In the genomic region with DNA sequence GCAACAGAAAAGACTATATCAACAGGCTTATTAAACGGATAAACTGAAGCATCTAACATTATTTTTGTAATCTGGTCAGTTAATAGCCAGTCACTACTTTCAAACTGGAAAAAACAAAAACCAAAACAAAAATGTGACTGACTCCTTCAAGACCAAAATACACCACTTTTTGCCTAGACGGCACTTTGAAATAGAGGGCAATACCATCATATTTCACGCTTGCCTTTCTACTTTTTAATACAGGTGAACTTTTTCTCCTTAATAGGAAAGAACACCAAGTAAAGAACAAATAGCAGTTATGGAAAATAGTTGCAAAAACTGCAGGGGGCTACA, we compare ENCODE assay signal across 8 cellular contexts. TPM values are rescaled to one million over a fixed set of nuclear protein-coding genes. Genes with fewer than 3 reads are reported as not detected.
DNase-seq lines count a peak whose midpoint lies in the region; ATAC-seq and TF ChIP-seq lines count a peak whose summit lies in the region.

No MANE protein-coding gene starts in this region.

- H3K27ac ChIP-seq in PC-3 (ENCODE audit: low read length) (peak overlapping the region; percentile 70), esophagus muscularis mucosa (replicated peaks in 1 of 4) (peak overlapping the region; percentile 79 to 82 (median 80)), psoas muscle (peak overlapping the region; percentile 81)

- DNase-seq in PC-3: no peak
- DNase-seq in esophagus muscularis mucosa (ENCODE audit: extremely low spot score): no peak
- DNase-seq in psoas muscle: no peak
- DNase-seq in KBM-7: no peak
- no peak for DNase-seq in left lobe of liver (ENCODE audit: low spot score)
- no peak for DNase-seq in NCI-H187 treated with DMSO at 0.1 percent for 48 hours (lab: John Stamatoyannopoulos, UW)

- no peak for TF ChIP-seq CTCF in PC-3 (conservative IDR thresholded peaks at IDR 0.05; ENCODE audit: low read depth, low read length)
- TF ChIP-seq CTCF in esophagus muscularis mucosa (IDR thresholded peaks at IDR 0.05): no peak
- TF ChIP-seq CTCF in psoas muscle (IDR thresholded peaks at IDR 0.05): no peak

- no peaks in the 10 kb centered on the region for H4K20me1 ChIP-seq in PC-3 (ENCODE audit: low read length)

- H3K9me3 ChIP-seq in PC-3 (ENCODE audit: low read length): no peaks in the 10 kb centered on the region
- no peaks in the 10 kb centered on the region for H3K9me3 ChIP-seq in esophagus muscularis mucosa
- H3K9me3 ChIP-seq in psoas muscle: no peaks in the 10 kb centered on the region

- H3K36me3 ChIP-seq in PC-3 (ENCODE audit: low read depth, low read length) (peaks cover 12% of the 10 kb centered on the region), esophagus muscularis mucosa (peaks cover 0 to 16% (median 9%) of the 10 kb centered on the region in 4 donors), psoas muscle (ENCODE audit: insufficient read depth in 1 of 2, low read depth in 1 of 2) (peaks cover 0 to 18% of the 10 kb centered on the region in 2 donors)

- POLR2A ChIA-PET in PC-3 (lab: Charles Lee; ENCODE audit: unreplicated experiment): no interaction called here

- H3K4me3 ChIP-seq in PC-3 (ENCODE audit: low read length) (peak overlapping the region; percentile 83), esophagus muscularis mucosa (peak overlapping the region; percentile 60 to 95 (median 72)), psoas muscle (peak overlapping the region; percentile 86)

- H3K27me3 ChIP-seq in PC-3 (ENCODE audit: low read length) (no peaks in the 10 kb centered on the region), esophagus muscularis mucosa (no peaks in the 10 kb centered on the region), psoas muscle (ENCODE audit: insufficient read depth in 3 of 3, low read length in 2 of 3) (no peaks in the 10 kb centered on the region)

- CTCF ChIA-PET in PC-3 (lab: Charles Lee): interaction anchor here (0.7 kb wide), 1 partner anchor 645 kb away, joined by 5 read pairs; no protein-coding TSS in a partner anchor

- H3K9ac ChIP-seq in PC-3 (ENCODE audit: low read length): peak overlapping the region; percentile 67

- peaks cover 19% of the 10 kb centered on the region; the same call in 1 of the 2 replicates for H3K4me1 ChIP-seq in PC-3 (ENCODE audit: insufficient read depth, low read length)
- H3K4me1 ChIP-seq in esophagus muscularis mucosa: peaks cover 14 to 24% (median 21%) of the 10 kb centered on the region in 4 donors
- peaks cover 14% of the 10 kb centered on the region for H3K4me1 ChIP-seq in psoas muscle

- no peaks in the 10 kb centered on the region for H3K9me2 ChIP-seq in PC-3 (replicated peaks; ENCODE audit: low read length)

- in situ Hi-C loops in KBM-7 (cut with MboI; ENCODE audit: low pct_unique_long_range_greater_than_20kb, low sequenced_read_pairs): no loop called here

- WGBS in esophagus muscularis mucosa: 45% methylated on average over 3 of the region's 3 CpGs
- 33 to 39% (median 37%) methylated on average over 3 of the region's 3 CpGs for WGBS in psoas muscle, 3 donors

- H3K79me2 ChIP-seq in PC-3 (ENCODE audit: low read length): peaks cover 39% of the 10 kb centered on the region

- intact Hi-C loops in PC-3 (cut with micrococcal nuclease) (loop anchor here (2.0 kb wide), 1 partner anchor 75 kb away; the partner anchor contains the start of gene RAP1B), esophagus muscularis mucosa (cut with DNase I) (loop anchor here (2.0 to 10.0 kb wide), 3 partner anchors 74 to 461 kb away; partner anchors contain the start of genes IL26 and RAP1B), psoas muscle (cut with DNase I) (loop anchor here (5.0 to 10.0 kb wide), 4 partner anchors 71 to 1419 kb away; partner anchors contain the start of genes RAP1B (in 2 of the 2) and CAND1 (in 1 of the 2))

- TF ChIP-seq POLR2A in esophagus muscularis mucosa (IDR thresholded peaks at IDR 0.05; ENCODE audit: low read depth): no peak

- peak overlapping the region; percentile 80 for H2AFZ ChIP-seq in PC-3 (ENCODE audit: low read length)

- TF ChIP-seq EP300 in esophagus muscularis mucosa (IDR thresholded peaks at IDR 0.05): no peak

- TSS peak; percentile 85 for BruUV-seq in PC-3 (replicated peaks; lab: Mats Ljungman, UMichigan)

- H3K4me2 ChIP-seq in PC-3 (ENCODE audit: low read length): peak overlapping the region; percentile 85

- ATAC-seq in GM18502 (IDR thresholded peaks at IDR 0.05; ENCODE audit: poor library complexity, unreplicated experiment): peak; percentile 7
- ATAC-seq in PC-3: no peak
- ATAC-seq in psoas muscle: no peak
- ATAC-seq in GM21381 (IDR thresholded peaks at IDR 0.05; ENCODE audit: unreplicated experiment): no peak
- ATAC-seq in left lobe of liver: no peak

- no peaks in the 10 kb centered on the region for H3F3A ChIP-seq in PC-3 (ENCODE audit: low read length, unreplicated experiment)

RNA-seq across cellular contexts. Expression of gene NUP107, which starts 0.6 kb away (rescaled TPM):
- 89.3 and 106 TPM in 2 replicates for total RNA-seq in PC-3 (2014; rRNA removed)
- 10 to 100 TPM; 21.6 to 26.1 (median 24.6) TPM for total RNA-seq in esophagus muscularis mucosa
- total RNA-seq in psoas muscle: 10 to 100 TPM; 17.6 to 21.1 (median 20.2) TPM
- polyA plus RNA-seq in psoas muscle: 10 to 100 TPM in 2 of 3 donors, 1 to 10 TPM in 1; 9.2 to 22.8 (median 15.2) TPM
- 12.4 TPM for total RNA-seq in left lobe of liver

RNA-seq across cellular contexts. Expression of gene SLC35E3, which starts 59.7 kb away (rescaled TPM):
- 2.2 and 2.6 TPM in 2 replicates for total RNA-seq in PC-3 (2014; rRNA removed)
- total RNA-seq in esophagus muscularis mucosa: 1 to 10 TPM; 1.7 to 4.9 (median 3.1) TPM
- total RNA-seq in psoas muscle: 1 to 10 TPM; 4.2 to 7.5 (median 6.0) TPM
- polyA plus RNA-seq in psoas muscle: 1 to 10 TPM; 2.9 to 3.6 (median 2.9) TPM
- 4.9 TPM for total RNA-seq in left lobe of liver
